ENCODE assay signal across 19 cellular contexts in genomic region chr5:159887050-159887449, GRCh38. TPM values are rescaled to one million over a fixed set of nuclear protein-coding genes. Genes with fewer than 3 reads are reported as not detected.
"Had no signal": no experiment of that assay in that cellular context is flagged by ENCODE, and none has a peak within 500 bp of the region (broad histone marks: within the 10 kb centered on the region; RNA-seq: fewer than 3 reads in every experiment).

No MANE protein-coding gene starts in this region.

- H3K4me1 ChIP-seq: gastroesophageal sphincter, heart left ventricle, prostate gland, right atrium auricular region had no signal

- ATAC-seq: gastroesophageal sphincter, heart left ventricle, left ventricle myocardium superior had no signal

- H3K9me3 ChIP-seq: ascending aorta, gastroesophageal sphincter, heart left ventricle, prostate gland, right atrium auricular region, thyroid gland had no signal

- DNase-seq: activated CD4-positive, alpha-beta T cell treated with anti-CD3 and anti-CD28 coated beads, Interleukin-2, amount 50 U/mL, for 1 hour; activated CD4-positive, CD25-positive, alpha-beta regulatory T cell treated with anti-CD3 and anti-CD28 coated beads, Interleukin-2, amount 50 U/mL, for 72 hours; activated CD8-positive, alpha-beta memory T cell treated with anti-CD3 and anti-CD28 coated beads for 24 hours; activated gamma-delta T cell; effector CD4-positive, alpha-beta T cell; heart left ventricle; left ventricle myocardium superior; naive B cell; stimulated activated CD4-positive, alpha-beta T cell treated with anti-CD3 and anti-CD28 coated beads, Interleukin-12 subunit alpha, Interleukin-12 subunit beta, amount 100 ng/mL, for 4 hours; stimulated activated CD4-positive, alpha-beta T cell treated with anti-CD3 and anti-CD28 coated beads, Interleukin-1b, Interleukin-23, amount 100 ng/mL, for 48 hours; stimulated activated CD8-positive, alpha-beta memory T cell treated with anti-CD3 and anti-CD28 coated beads, Interleukin-4, amount 100 ng/mL, for 48 hours; stimulated activated naive CD4-positive, alpha-beta T cell treated with Interleukin-2 at 50 U/mL for 16 hours; thyroid gland had no signal

- H3K27me3 ChIP-seq: ascending aorta, heart left ventricle, right atrium auricular region, thyroid gland had no signal

- H3K27ac ChIP-seq: ascending aorta, gastroesophageal sphincter, heart left ventricle, prostate gland, right atrium auricular region, thyroid gland, VCaP had no signal

- H3K36me3 ChIP-seq: ascending aorta, gastroesophageal sphincter, heart left ventricle, prostate gland, right atrium auricular region, thyroid gland had no signal

- H3K4me3 ChIP-seq: ascending aorta, gastroesophageal sphincter, heart left ventricle, prostate gland, right atrium auricular region, thyroid gland had no signal

RNA-seq across cellular contexts. Expression of gene ADRA1B, which starts 29.2 kb away (rescaled TPM):
- total RNA-seq: mononuclear cell had no signal
